In genomic region chr15:39096608-39097007, GRCh38 we compare ENCODE assay signal across 25 cellular contexts.
"Had no signal": no experiment of that assay in that cellular context is flagged by ENCODE, and none has a peak within 500 bp of the region (broad histone marks: within the 10 kb centered on the region; RNA-seq: fewer than 3 reads in every experiment).

No MANE protein-coding gene starts in this region.

- H3K36me3 ChIP-seq: esophagus muscularis mucosa, gastroesophageal sphincter, tibial nerve had no signal

- H3K4me1 ChIP-seq: parathyroid adenoma, psoas muscle, testis had no signal

- H3K27me3 ChIP-seq: esophagus muscularis mucosa, gastroesophageal sphincter, testis, tibial nerve had no signal

- DNase-seq: cortex of kidney; effector memory CD4-positive, alpha-beta T cell; foreskin fibroblast; glutamatergic neuron; kidney; left colon; left ventricle myocardium superior; mesendoderm; naive thymus-derived CD4-positive, alpha-beta T cell; occipital lobe; psoas muscle; stimulated activated CD4-positive, alpha-beta T cell treated with anti-CD3 and anti-CD28 coated beads, Interleukin-2, amount 100 ng/mL, for 24 hours; stimulated activated CD4-positive, alpha-beta T cell treated with anti-CD3 and anti-CD28 coated beads, Interleukin-4, amount 100 ng/mL, for 4 hours; stimulated activated naive B cell treated with anti-CD40 and anti-IgM and Interleukin-4, amounts not matched to agents 10 μg/mL and 1 μg/mL and 100 μg/mL, for 72 hours; stimulated activated naive CD8-positive, alpha-beta T cell treated with anti-CD3 and anti-CD28 coated beads, Interleukin-15, amount 100 ng/mL, for 72 hours; testis had no signal

- H3K27ac ChIP-seq: epithelial cell of prostate, esophagus muscularis mucosa, gastroesophageal sphincter, parathyroid adenoma, psoas muscle, skin epidermis, testis, tibial nerve had no signal

- H3K4me3 ChIP-seq: esophagus muscularis mucosa, gastroesophageal sphincter, lung, psoas muscle, skin epidermis, testis, tibial nerve had no signal

- H3K27ac Mint-ChIP-seq: naive thymus-derived CD4-positive, alpha-beta T cell; stimulated activated naive B cell treated with anti-CD40 and anti-IgM and Interleukin-4, amounts not matched to agents 10 μg/mL and 1 μg/mL and 100 μg/mL, for 72 hours; stimulated activated naive CD8-positive, alpha-beta T cell treated with anti-CD3 and anti-CD28 coated beads, Interleukin-15, amount 100 ng/mL, for 72 hours had no signal

- H2AFZ ChIP-seq: parathyroid adenoma had no signal

- H3K4me1 Mint-ChIP-seq: central memory CD8-positive, alpha-beta T cell; naive thymus-derived CD4-positive, alpha-beta T cell; stimulated activated naive B cell treated with anti-CD40 and anti-IgM and Interleukin-4, amounts not matched to agents 10 μg/mL and 1 μg/mL and 100 μg/mL, for 72 hours; stimulated activated naive CD8-positive, alpha-beta T cell treated with anti-CD3 and anti-CD28 coated beads, Interleukin-15, amount 100 ng/mL, for 72 hours had no signal

- H3K4me3 Mint-ChIP-seq: central memory CD8-positive, alpha-beta T cell; naive thymus-derived CD4-positive, alpha-beta T cell; stimulated activated naive B cell treated with anti-CD40 and anti-IgM and Interleukin-4, amounts not matched to agents 10 μg/mL and 1 μg/mL and 100 μg/mL, for 72 hours; stimulated activated naive CD8-positive, alpha-beta T cell treated with anti-CD3 and anti-CD28 coated beads, Interleukin-15, amount 100 ng/mL, for 72 hours had no signal

- FAIRE-seq: kidney had no signal

- H3K9ac ChIP-seq: parathyroid adenoma had no signal

- ATAC-seq: gastroesophageal sphincter; left colon; left ventricle myocardium superior; naive thymus-derived CD4-positive, alpha-beta T cell; psoas muscle; sciatic nerve; stimulated activated naive B cell treated with anti-CD40 and anti-IgM and Interleukin-4, amounts not matched to agents 10 μg/mL and 1 μg/mL and 100 μg/mL, for 72 hours; stimulated activated naive CD8-positive, alpha-beta T cell treated with anti-CD3 and anti-CD28 coated beads, Interleukin-15, amount 100 ng/mL, for 72 hours had no signal

- H3K79me2 ChIP-seq: parathyroid adenoma had no signal

- H3K36me3 Mint-ChIP-seq: naive thymus-derived CD4-positive, alpha-beta T cell; stimulated activated naive B cell treated with anti-CD40 and anti-IgM and Interleukin-4, amounts not matched to agents 10 μg/mL and 1 μg/mL and 100 μg/mL, for 72 hours had no signal

- H3K9me3 Mint-ChIP-seq: central memory CD8-positive, alpha-beta T cell; stimulated activated naive CD8-positive, alpha-beta T cell treated with anti-CD3 and anti-CD28 coated beads, Interleukin-15, amount 100 ng/mL, for 72 hours had no signal

- H3K9me3 ChIP-seq: esophagus muscularis mucosa, gastroesophageal sphincter, psoas muscle, testis, tibial nerve had no signal
